In the genomic region with DNA sequence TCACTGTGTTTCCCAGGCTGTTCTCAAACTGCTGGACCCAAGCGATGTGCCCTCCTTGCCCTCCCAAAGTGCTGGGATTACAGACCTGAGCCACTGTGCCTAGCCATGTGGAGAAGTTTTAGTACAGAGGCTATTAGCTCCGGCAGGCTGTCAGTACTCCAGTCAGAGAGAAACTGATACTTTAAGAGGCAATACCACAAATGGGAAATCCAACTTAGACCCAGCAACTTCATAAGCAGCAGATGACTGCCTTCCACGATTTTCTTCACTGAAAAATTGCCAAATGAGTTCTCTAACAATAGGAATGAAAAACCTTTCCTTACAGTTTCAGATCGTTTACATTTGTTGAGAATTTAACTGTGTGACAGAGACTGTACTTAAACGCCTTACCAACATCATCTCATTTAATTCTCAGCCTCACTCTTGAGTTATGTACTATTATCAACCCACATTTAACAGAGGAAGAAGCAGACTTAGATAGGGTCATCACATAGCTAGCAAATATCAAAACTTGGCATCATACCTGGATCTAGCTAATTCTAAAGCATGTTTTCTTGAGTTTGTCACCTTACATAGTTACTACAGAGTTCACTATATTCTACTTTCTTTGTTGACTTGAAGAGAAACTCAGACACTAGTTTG, we compare ENCODE assay signal across 15 cellular contexts.
DNase-seq lines count a peak whose midpoint lies in the region; ATAC-seq and TF ChIP-seq lines count a peak whose summit lies in the region.
"Had no signal": no experiment of that assay in that cellular context is flagged by ENCODE, and none has a peak within 500 bp of the region (broad histone marks: within the 10 kb centered on the region; RNA-seq: fewer than 3 reads in every experiment).

No MANE protein-coding gene starts in this region.

- ATAC-seq in GM21723 (IDR thresholded peaks at IDR 0.05; ENCODE audit: unreplicated experiment): peak; percentile 88
- ATAC-seq in HG03196 (IDR thresholded peaks at IDR 0.05; ENCODE audit: unreplicated experiment): peak; percentile 77
- peak; percentile 78 to 95 for ATAC-seq in stimulated activated naive B cell treated with anti-CD40 and anti-IgM and Interleukin-4, amounts not matched to agents 10 μg/mL and 1 μg/mL and 100 μg/mL, for 72 hours (replicated peaks)

- no peak for TF ChIP-seq CTCF in lower leg skin (IDR thresholded peaks at IDR 0.05)

- intact Hi-C loops in lower leg skin (cut with DNase I; ENCODE audit: low total_unique reads): no loop called here

- H3K9me3 Mint-ChIP-seq in activated naive CD4-positive, alpha-beta T cell treated with anti-CD3 and anti-CD28 coated beads, Interleukin-2, amount 50 U/mL, for 24 hours: no peaks in the 10 kb centered on the region
- no peaks in the 10 kb centered on the region for H3K9me3 Mint-ChIP-seq in stimulated activated naive B cell treated with anti-CD40 and anti-IgM and Interleukin-4, amounts not matched to agents 10 μg/mL and 1 μg/mL and 100 μg/mL, for 72 hours
- no peaks in the 10 kb centered on the region for H3K9me3 Mint-ChIP-seq in activated T-cell treated with anti-CD3 and anti-CD28 coated beads, Interleukin-2, amount 50 U/mL, for 24 hours
- H3K9me3 Mint-ChIP-seq: activated CD4-positive, alpha-beta memory T cell treated with anti-CD3 and anti-CD28 coated beads for 36 hours had no signal

- 81 to 85% methylated on average over 5 of the region's 5 CpGs for WGBS in lower leg skin, 2 donors

- H3K27me3 Mint-ChIP-seq in activated naive CD4-positive, alpha-beta T cell treated with anti-CD3 and anti-CD28 coated beads, Interleukin-2, amount 50 U/mL, for 24 hours: no peaks in the 10 kb centered on the region
- no peaks in the 10 kb centered on the region for H3K27me3 Mint-ChIP-seq in stimulated activated naive B cell treated with anti-CD40 and anti-IgM and Interleukin-4, amounts not matched to agents 10 μg/mL and 1 μg/mL and 100 μg/mL, for 72 hours
- no peaks in the 10 kb centered on the region for H3K27me3 Mint-ChIP-seq in activated T-cell treated with anti-CD3 and anti-CD28 coated beads, Interleukin-2, amount 50 U/mL, for 24 hours
- H3K27me3 Mint-ChIP-seq: activated CD4-positive, alpha-beta memory T cell treated with anti-CD3 and anti-CD28 coated beads for 36 hours had no signal

- H3K36me3 Mint-ChIP-seq in activated naive CD4-positive, alpha-beta T cell treated with anti-CD3 and anti-CD28 coated beads, Interleukin-2, amount 50 U/mL, for 24 hours: peaks cover 7% of the 10 kb centered on the region
- H3K36me3 Mint-ChIP-seq in stimulated activated naive B cell treated with anti-CD40 and anti-IgM and Interleukin-4, amounts not matched to agents 10 μg/mL and 1 μg/mL and 100 μg/mL, for 72 hours: peaks cover 6 to 13% of the 10 kb centered on the region in 2 donors
- peaks cover 16% of the 10 kb centered on the region for H3K36me3 Mint-ChIP-seq in activated T-cell treated with anti-CD3 and anti-CD28 coated beads, Interleukin-2, amount 50 U/mL, for 24 hours (ENCODE audit: low read depth)

- H3K4me3 Mint-ChIP-seq in activated naive CD4-positive, alpha-beta T cell treated with anti-CD3 and anti-CD28 coated beads, Interleukin-2, amount 50 U/mL, for 24 hours: no peak overlapping the region
- H3K4me3 Mint-ChIP-seq in stimulated activated naive B cell treated with anti-CD40 and anti-IgM and Interleukin-4, amounts not matched to agents 10 μg/mL and 1 μg/mL and 100 μg/mL, for 72 hours: no peak overlapping the region
- H3K4me3 Mint-ChIP-seq in activated T-cell treated with anti-CD3 and anti-CD28 coated beads, Interleukin-2, amount 50 U/mL, for 24 hours: no peak overlapping the region
- H3K4me3 Mint-ChIP-seq: activated CD4-positive, alpha-beta memory T cell treated with anti-CD3 and anti-CD28 coated beads for 36 hours had no signal

- no peak overlapping the region for H3K4me3 ChIP-seq in lower leg skin (ENCODE audit: low read depth, poor library complexity, severe bottlenecking)
- H3K4me3 ChIP-seq: uterus had no signal

- no peak for TF ChIP-seq POLR2A in lower leg skin (IDR thresholded peaks at IDR 0.05)

- peak overlapping the region; percentile 31 for H3K27ac Mint-ChIP-seq in activated naive CD4-positive, alpha-beta T cell treated with anti-CD3 and anti-CD28 coated beads, Interleukin-2, amount 50 U/mL, for 24 hours
- no peak overlapping the region for H3K27ac Mint-ChIP-seq in stimulated activated naive B cell treated with anti-CD40 and anti-IgM and Interleukin-4, amounts not matched to agents 10 μg/mL and 1 μg/mL and 100 μg/mL, for 72 hours
- no peak overlapping the region for H3K27ac Mint-ChIP-seq in activated T-cell treated with anti-CD3 and anti-CD28 coated beads, Interleukin-2, amount 50 U/mL, for 24 hours
- H3K27ac Mint-ChIP-seq: activated CD4-positive, alpha-beta memory T cell treated with anti-CD3 and anti-CD28 coated beads for 36 hours had no signal

- DNase-seq in activated naive CD4-positive, alpha-beta T cell treated with anti-CD3 and anti-CD28 coated beads, Interleukin-2, amount 50 U/mL, for 16 hours: no peak
- DNase-seq in stimulated activated naive B cell treated with anti-CD40 and anti-IgM and Interleukin-4, amounts not matched to agents 10 μg/mL and 1 μg/mL and 100 μg/mL, for 72 hours: no peak
- DNase-seq in lower leg skin (ENCODE audit: low spot score in 2 of 2) (no peak), SW 1271 (lab: John Stamatoyannopoulos, UW) (no peak)
- DNase-seq in activated T-cell treated with anti-CD3 and anti-CD28 coated beads, Interleukin-2, amount 50 U/mL, for 24 hours: no peak
- DNase-seq: 8988T; activated CD4-positive, alpha-beta memory T cell treated with anti-CD3 and anti-CD28 coated beads for 36 hours; effector CD8-positive, alpha-beta T cell; mammary epithelial cell; NCI-H1417 treated with DMSO at 0.1 percent for 48 hours; NCI-H82; uterus had no signal

- peaks cover 65% of the 10 kb centered on the region for H3K4me1 Mint-ChIP-seq in activated naive CD4-positive, alpha-beta T cell treated with anti-CD3 and anti-CD28 coated beads, Interleukin-2, amount 50 U/mL, for 24 hours
- peaks cover 23 to 52% of the 10 kb centered on the region in 2 donors for H3K4me1 Mint-ChIP-seq in stimulated activated naive B cell treated with anti-CD40 and anti-IgM and Interleukin-4, amounts not matched to agents 10 μg/mL and 1 μg/mL and 100 μg/mL, for 72 hours
- peaks cover 41% of the 10 kb centered on the region for H3K4me1 Mint-ChIP-seq in activated T-cell treated with anti-CD3 and anti-CD28 coated beads, Interleukin-2, amount 50 U/mL, for 24 hours (ENCODE audit: low read depth)
